1 cellular context compared by ENCODE assay signal in genomic region chr20:37095609-37096414, GRCh38.
TF ChIP-seq lines count a peak whose summit lies in the region.

Gene RBL1, minus strand, starts transcription at chr20:37095997. Its CDS starts 69 bp downstream, at chr20:37095928.

TF ChIP-seq in GM12878, 131 proteins besides CTCF, POLR2A, EP300 and RAD21 (continued from another document and continues in another):
- peak; percentile 81 for TF ChIP-seq ZBTB40 (IDR thresholded peaks at IDR 0.05; ENCODE audit: borderline replicate concordance)
- no peak for TF ChIP-seq CEBPB (IDR thresholded peaks at IDR 0.05; ENCODE audit: borderline replicate concordance in 1 of 2, low read depth in 2 of 2, low read length in 2 of 2)
- no peak for TF ChIP-seq HSF1 (IDR thresholded peaks at IDR 0.05; ENCODE audit: low read depth, low read length)
- no peak for TF ChIP-seq BCLAF1 (IDR thresholded peaks at IDR 0.05)
- TF ChIP-seq ATF7 (IDR thresholded peaks at IDR 0.05; ENCODE audit: low read depth), result peak; percentile 93
- peak; percentile 68 for TF ChIP-seq NR2C1 (IDR thresholded peaks at IDR 0.05)
- TF ChIP-seq YBX1 (IDR thresholded peaks at IDR 0.05), result no peak
- TF ChIP-seq PRDM15 (CRISPR knock-in tag; IDR thresholded peaks at IDR 0.05), result no peak
- peak; percentile 100 for TF ChIP-seq E2F8 (IDR thresholded peaks at IDR 0.05; ENCODE audit: low read depth, partially characterized antibody)
- no peak for TF ChIP-seq BMI1 (IDR thresholded peaks at IDR 0.05; ENCODE audit: borderline replicate concordance)
- TF ChIP-seq FOS (IDR thresholded peaks at IDR 0.05; ENCODE audit: borderline replicate concordance, extremely low read depth, insufficient read length), result no peak
- TF ChIP-seq ZBED1 (IDR thresholded peaks at IDR 0.05; ENCODE audit: borderline replicate concordance), result peak; percentile 62
- peak; percentile 86 for TF ChIP-seq DPF2 (IDR thresholded peaks at IDR 0.05)
- TF ChIP-seq EED (IDR thresholded peaks at IDR 0.05; ENCODE audit: low read depth), result 0 out of 2 replicates have a peak, but pooled peaks have one; percentile 31
- TF ChIP-seq EZH2 (IDR thresholded peaks at IDR 0.05; ENCODE audit: borderline replicate concordance, control insufficient read depth, low read depth, low read length), result no peak
- peak; percentile 85 for TF ChIP-seq KLF5 (IDR thresholded peaks at IDR 0.05; ENCODE audit: partially characterized antibody)
- peak; percentile 10; the same call in 1 of the 2 replicates for TF ChIP-seq JUNB (IDR thresholded peaks at IDR 0.05)
- peak; percentile 77 for TF ChIP-seq POU2F2 (IDR thresholded peaks at IDR 0.05; ENCODE audit: borderline replicate concordance, low read depth, low read length)
- peak; percentile 78; the same call in 1 of the 2 replicates for TF ChIP-seq GATAD2B (conservative IDR thresholded peaks at IDR 0.05; ENCODE audit: low read depth)
- no peak for TF ChIP-seq USF2 (IDR thresholded peaks at IDR 0.05; ENCODE audit: borderline replicate concordance, low read depth, low read length)
- TF ChIP-seq E4F1 (IDR thresholded peaks at IDR 0.05; ENCODE audit: borderline replicate concordance, partially characterized antibody), result peak; percentile 69
- TF ChIP-seq WRNIP1 (IDR thresholded peaks at IDR 0.05; ENCODE audit: borderline replicate concordance, low read depth, low read length), result no peak
- no peak for TF ChIP-seq HDAC6 (IDR thresholded peaks at IDR 0.05; ENCODE audit: unreplicated experiment)
- TF ChIP-seq CHD4 (IDR thresholded peaks at IDR 0.05), result no peak
- TF ChIP-seq CHD2 (IDR thresholded peaks at IDR 0.05; ENCODE audit: borderline replicate concordance, low read depth, low read length), result peak; percentile 96
- peak; percentile 99 for TF ChIP-seq IKZF1 (conservative IDR thresholded peaks at IDR 0.05)
- no peak for TF ChIP-seq SUZ12 (IDR thresholded peaks at IDR 0.05; ENCODE audit: unreplicated experiment)
- peak; percentile 87 for TF ChIP-seq RUNX3 (IDR thresholded peaks at IDR 0.05; ENCODE audit: low read length)
- peak; percentile 73; the same call in 1 of the 2 replicates for TF ChIP-seq CBFB (IDR thresholded peaks at IDR 0.05; ENCODE audit: low read depth)
- TF ChIP-seq RAD51 (IDR thresholded peaks at IDR 0.05), result peak; percentile 32
- no peak for TF ChIP-seq RCOR1 (conservative IDR thresholded peaks at IDR 0.05; ENCODE audit: low read depth, low read length)
- peak; percentile 52 for TF ChIP-seq SREBF1 (IDR thresholded peaks at IDR 0.05; ENCODE audit: low read length)
- TF ChIP-seq TAF1 (IDR thresholded peaks at IDR 0.05; ENCODE audit: borderline replicate concordance, low read depth, low read length), result peak; percentile 69
- TF ChIP-seq SMAD1 (IDR thresholded peaks at IDR 0.05; ENCODE audit: low read depth, partially characterized antibody), result no peak
- no peak for TF ChIP-seq NFXL1 (IDR thresholded peaks at IDR 0.05; ENCODE audit: borderline replicate concordance)
- TF ChIP-seq ZNF207 (IDR thresholded peaks at IDR 0.05; ENCODE audit: borderline replicate concordance), result peak; percentile 86
- peak; percentile 93 for TF ChIP-seq E2F4 (IDR thresholded peaks at IDR 0.05; ENCODE audit: low read depth, low read length)
- TF ChIP-seq ZNF274 (IDR thresholded peaks at IDR 0.05; ENCODE audit: insufficient read depth, insufficient read length), result no peak
- TF ChIP-seq NBN (IDR thresholded peaks at IDR 0.05), result peak; percentile 96
- peak; percentile 28; the same call in 1 of the 2 replicates for TF ChIP-seq NR2F1 (conservative IDR thresholded peaks at IDR 0.05)
- peak; percentile 97 for TF ChIP-seq LARP7 (IDR thresholded peaks at IDR 0.05)
